7 cellular contexts compared by ENCODE assay signal in the genomic region with DNA sequence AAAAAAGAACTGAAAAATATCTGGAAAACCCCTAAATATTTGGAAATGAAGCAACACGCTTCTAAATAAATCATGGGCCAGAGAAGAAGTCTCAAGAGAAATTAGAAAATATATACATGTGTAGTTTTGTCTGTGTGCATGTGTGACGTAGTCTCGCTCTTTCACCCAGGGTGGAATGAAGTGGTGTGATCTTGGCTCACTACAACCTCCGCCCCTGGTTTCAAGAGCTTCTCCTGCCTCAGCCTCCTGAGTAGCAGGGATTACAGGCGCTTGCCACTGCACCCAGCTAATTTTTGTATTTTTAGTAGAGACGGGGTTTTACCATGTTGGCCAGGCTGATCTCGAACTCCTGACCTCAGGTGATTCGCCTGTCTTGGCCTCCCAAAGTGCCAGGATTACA. TPM values are rescaled to one million over a fixed set of nuclear protein-coding genes. Genes with fewer than 3 reads are reported as not detected.
"Had no signal": no experiment of that assay in that cellular context is flagged by ENCODE, and none has a peak within 500 bp of the region (broad histone marks: within the 10 kb centered on the region; RNA-seq: fewer than 3 reads in every experiment).

No MANE protein-coding gene starts in this region.

RNA-seq across cellular contexts. Expression of a gene that starts 11.2 kb away (rescaled TPM):
- total RNA-seq: dermis microvascular lymphatic vessel endothelial cell; endodermal cell; glomerular endothelial cell; mammary epithelial cell; mononuclear cell; naive thymus-derived CD4-positive, alpha-beta T cell had no signal
- polyA plus RNA-seq: keratinocyte; mammary epithelial cell; naive thymus-derived CD4-positive, alpha-beta T cell had no signal

RNA-seq across cellular contexts. Expression of a gene that starts 21.4 kb away (rescaled TPM):
- polyA plus RNA-seq: naive thymus-derived CD4-positive, alpha-beta T cell had no signal
